ENCODE assay signal across 17 cellular contexts in the genomic region with DNA sequence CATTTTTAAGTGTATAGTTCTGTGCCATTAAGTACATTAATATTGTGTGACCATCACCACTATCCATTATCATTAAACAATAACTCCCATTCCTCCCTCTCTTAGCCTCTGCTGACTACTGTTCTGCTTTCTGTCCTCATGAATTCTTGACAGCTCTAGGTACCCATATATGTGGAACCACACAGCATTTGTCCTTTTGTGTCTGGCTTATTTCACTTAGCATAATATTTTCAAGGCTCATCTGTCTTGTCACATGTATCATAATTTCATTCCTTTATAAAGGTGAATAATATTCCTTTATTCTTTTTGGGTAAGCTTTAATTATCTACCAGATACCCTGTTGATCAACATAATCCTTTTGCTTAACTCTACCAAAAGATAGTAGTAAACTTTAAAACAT.
"Had no signal": no experiment of that assay in that cellular context is flagged by ENCODE, and none has a peak within 500 bp of the region (broad histone marks: within the 10 kb centered on the region; RNA-seq: fewer than 3 reads in every experiment).

No MANE protein-coding gene starts in this region.

- H3K9me3 Mint-ChIP-seq: dendritic cell treated with granulocyte-macrophage colony-stimulating factor and Interleukin-4, amounts not matched to agents 40 ng/mL and 50 ng/mL, for 4 days; nephron progenitor cell; stimulated activated effector memory CD8-positive, alpha-beta T cell treated with anti-CD3 and anti-CD28 coated beads, Interleukin-12 subunit alpha, Interleukin-12 subunit beta, amount 100 ng/mL, for 72 hours had no signal

- H3K4me3 Mint-ChIP-seq: dendritic cell treated with granulocyte-macrophage colony-stimulating factor and Interleukin-4, amounts not matched to agents 40 ng/mL and 50 ng/mL, for 4 days; nephron progenitor cell; stimulated activated effector memory CD8-positive, alpha-beta T cell treated with anti-CD3 and anti-CD28 coated beads, Interleukin-12 subunit alpha, Interleukin-12 subunit beta, amount 100 ng/mL, for 72 hours had no signal

- H3K27ac Mint-ChIP-seq: dendritic cell treated with granulocyte-macrophage colony-stimulating factor and Interleukin-4, amounts not matched to agents 40 ng/mL and 50 ng/mL, for 4 days; nephron progenitor cell; stimulated activated effector memory CD8-positive, alpha-beta T cell treated with anti-CD3 and anti-CD28 coated beads, Interleukin-12 subunit alpha, Interleukin-12 subunit beta, amount 100 ng/mL, for 72 hours had no signal

- H3K27me3 Mint-ChIP-seq: dendritic cell treated with granulocyte-macrophage colony-stimulating factor and Interleukin-4, amounts not matched to agents 40 ng/mL and 50 ng/mL, for 4 days had no signal

- DNase-seq: activated CD4-positive, alpha-beta T cell treated with anti-CD3 and anti-CD28 coated beads, Interleukin-2, amount 50 U/mL, for 1 hour; activated CD4-positive, CD25-positive, alpha-beta regulatory T cell treated with anti-CD3 and anti-CD28 coated beads, Interleukin-2, amount 50 U/mL, for 72 hours; activated naive CD4-positive, alpha-beta T cell treated with anti-CD3 and anti-CD28 coated beads, Interleukin-2, amount 50 U/mL, for 16 hours; adrenal gland; effector CD8-positive, alpha-beta T cell; glutamatergic neuron; hypothalamus; midbrain; nephron progenitor cell; nucleus accumbens; stimulated activated CD4-positive, alpha-beta T cell treated with anti-CD3 and anti-CD28 coated beads, Interleukin-4, amount 100 ng/mL, for 24 hours had no signal

- H3K27ac ChIP-seq: adrenal gland, cardiac muscle cell had no signal

- H3K4me3 ChIP-seq: adrenal gland, cardiac muscle cell, lung had no signal

- H3K9me3 ChIP-seq: adrenal gland had no signal

- ATAC-seq: left lobe of liver; sciatic nerve; stimulated activated effector memory CD8-positive, alpha-beta T cell treated with anti-CD3 and anti-CD28 coated beads, Interleukin-12 subunit alpha, Interleukin-12 subunit beta, amount 100 ng/mL, for 72 hours had no signal

- H3K27me3 ChIP-seq: adrenal gland, cardiac muscle cell had no signal

- H3K36me3 ChIP-seq: adrenal gland, cardiac muscle cell had no signal
